In the genomic region with DNA sequence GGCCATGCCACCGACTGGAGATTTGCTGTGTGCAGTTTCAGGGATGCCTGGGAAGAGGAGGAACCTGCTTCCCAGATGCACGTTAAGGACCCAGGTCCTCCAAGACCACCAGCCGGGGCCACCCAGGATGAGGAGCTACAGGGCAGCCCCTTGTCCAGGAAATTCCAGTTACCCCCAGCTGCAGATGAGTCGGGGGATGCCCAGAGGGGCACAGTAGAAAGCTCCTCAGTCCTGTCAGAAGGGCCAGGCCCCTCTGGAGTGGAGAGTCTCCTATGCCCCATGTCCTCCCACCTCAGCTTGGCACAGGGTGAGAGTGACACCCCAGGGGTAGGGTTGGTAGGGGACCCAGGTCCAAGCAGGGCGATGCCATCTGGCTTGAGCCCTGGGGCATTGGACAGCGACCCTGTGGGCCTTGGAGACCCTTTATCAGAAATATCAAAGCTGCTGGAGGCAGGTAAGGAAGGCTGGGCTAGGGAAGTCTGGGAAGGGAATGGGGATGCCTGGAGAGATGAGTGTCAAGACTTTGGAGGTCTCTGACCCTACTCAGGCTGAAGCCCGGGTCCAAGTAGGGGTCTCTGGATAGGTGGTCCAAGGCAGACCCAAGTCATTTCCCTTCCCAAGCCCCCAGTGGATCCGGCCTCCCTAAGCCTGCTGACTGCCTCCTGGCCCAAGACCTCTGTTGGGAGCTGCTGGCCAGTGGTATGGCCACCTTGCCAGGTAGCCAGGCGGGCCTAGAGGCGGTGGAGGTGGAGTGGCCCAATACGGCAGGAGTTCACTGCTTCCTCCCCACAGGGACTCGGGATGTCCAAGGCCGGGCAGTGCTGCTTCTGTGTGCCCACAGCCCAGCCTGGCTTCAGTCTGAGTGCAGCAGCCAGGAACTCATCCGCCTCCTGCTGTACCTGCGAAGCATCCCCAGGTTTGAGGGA, we compare ENCODE assay signal across 1 cellular context.
TF ChIP-seq lines count a peak whose summit lies in the region.

No MANE protein-coding gene starts in this region.

TF ChIP-seq in IMR-90, 13 proteins besides CTCF, POLR2A, EP300 and RAD21:
- TF ChIP-seq NFE2L2 (IDR thresholded peaks at IDR 0.05; ENCODE audit: low read depth, low read length), result no peak
